1 cellular context compared by ENCODE assay signal in genomic region chr9:32351845-32352244, GRCh38.
TF ChIP-seq lines count a peak whose summit lies in the region.

No MANE protein-coding gene starts in this region.

TF ChIP-seq in K562, 482 proteins besides CTCF, POLR2A, EP300 and RAD21 (continued from another document):
- TF ChIP-seq KDM1A (IDR thresholded peaks at IDR 0.05) (no peak), ZHX1 (conservative IDR thresholded peaks at IDR 0.05; ENCODE audit: low read length) (no peak), ZNF408 (CRISPR knock-in tag; IDR thresholded peaks at IDR 0.05; ENCODE audit: low read depth) (no peak), ZNF384 (IDR thresholded peaks at IDR 0.05; ENCODE audit: low read depth, low read length) (no peak), BCOR (IDR thresholded peaks at IDR 0.05) (no peak), ZNF449 (CRISPR knock-in tag; IDR thresholded peaks at IDR 0.05) (no peak), HDAC2 (IDR thresholded peaks at IDR 0.05) (no peak), CGGBP1 (CRISPR knock-in tag; IDR thresholded peaks at IDR 0.05) (no peak), ZNF121 (CRISPR knock-in tag; conservative IDR thresholded peaks at IDR 0.05) (no peak), FOXK2 (conservative IDR thresholded peaks at IDR 0.05 in 1 of 2, IDR thresholded peaks at IDR 0.05 in 1 of 2; ENCODE audit: low read depth in 2 of 2) (no peak)
